9 cellular contexts compared by ENCODE assay signal in genomic region chr10:87213806-87214205, GRCh38. TPM values are rescaled to one million over a fixed set of nuclear protein-coding genes. Genes with fewer than 3 reads are reported as not detected.
DNase-seq lines count a peak whose midpoint lies in the region; ATAC-seq and TF ChIP-seq lines count a peak whose summit lies in the region.
"Not testable (repeated sequence)": the region's sequence is repeated elsewhere in the genome, so short reads cannot be mapped to it uniquely, and the experiment has no call there.
"Had no signal": no experiment of that assay in that cellular context is flagged by ENCODE, and none has a peak within 500 bp of the region (broad histone marks: within the 10 kb centered on the region; RNA-seq: fewer than 3 reads in every experiment).

No MANE protein-coding gene starts in this region.

- POLR2A ChIA-PET in Panc1 (lab: Charles Lee) = not testable (repeated sequence)

- H3K9ac ChIP-seq in BLaER1 treated with 17β-estradiol and CSF1 and Interleukin-3, amounts not matched to agents 10 nM and 100 nM = peak overlapping the region; percentile 23 to 87 (median 82); a peak in 21 of 22 replicates
- H3K9ac ChIP-seq in trophoblast cell (ENCODE audit: low read length) = not testable (repeated sequence)

- not testable (repeated sequence) for H3K14ac ChIP-seq in trophoblast cell (ENCODE audit: low read length)

- not testable (repeated sequence) for H4K20me1 ChIP-seq in BLaER1 treated with 17β-estradiol and CSF1 and Interleukin-3, amounts not matched to agents 10 nM and 100 nM

- H3K4me3 ChIP-seq in BLaER1 treated with 17β-estradiol and CSF1 and Interleukin-3, amounts not matched to agents 10 nM and 100 nM = peak overlapping the region in 9 of 10 experiments; percentile 5 to 49 (median 38); a peak in 12 of 20 replicates
- not testable (repeated sequence) for H3K4me3 ChIP-seq in Panc1 (ENCODE audit: low read depth in 2 of 2, low read length in 2 of 2); cardiac muscle cell; right cardiac atrium (ENCODE audit: low read length); trophoblast cell (ENCODE audit: low read depth, low read length)

- H3K4ac ChIP-seq in trophoblast cell (ENCODE audit: low read depth, low read length) = peak overlapping the region; percentile 19

- H3K27me3 Mint-ChIP-seq in effector memory CD8-positive, alpha-beta T cell = not testable (repeated sequence)

- not testable (repeated sequence) for H3K9me3 Mint-ChIP-seq in effector memory CD8-positive, alpha-beta T cell; stimulated activated effector memory CD8-positive, alpha-beta T cell treated with anti-CD3 and anti-CD28 coated beads, Interleukin-12 subunit alpha, Interleukin-12 subunit beta, amount 100 ng/mL, for 72 hours

- not testable (repeated sequence) for H2BK120ac ChIP-seq in trophoblast cell (ENCODE audit: insufficient read depth, low read length, poor library complexity)

- H3K4me1 ChIP-seq in BLaER1 treated with 17β-estradiol and CSF1 and Interleukin-3, amounts not matched to agents 10 nM and 100 nM = peaks cover 50 to 56% (median 54%) of the 10 kb centered on the region in 10 experiments
- H3K4me1 ChIP-seq in Panc1 (ENCODE audit: control insufficient read depth, insufficient read depth, low read length); cardiac muscle cell (ENCODE audit: low read depth); right cardiac atrium (ENCODE audit: control insufficient read depth, insufficient read depth, low read length); trophoblast cell (ENCODE audit: control insufficient read depth in 1 of 2, insufficient read depth in 2 of 2, low read length in 2 of 2): not testable (repeated sequence)

- H2BK12ac ChIP-seq in trophoblast cell (ENCODE audit: low read length) = not testable (repeated sequence)

- DNase-seq in Panc1 (ENCODE audit: low read depth, low spot score); effector memory CD8-positive, alpha-beta T cell; cardiac muscle cell (ENCODE audit: low read depth in 1 of 2, low spot score in 1 of 2); trophoblast cell; stimulated activated effector memory CD8-positive, alpha-beta T cell treated with anti-CD3 and anti-CD28 coated beads, Interleukin-12 subunit alpha, Interleukin-12 subunit beta, amount 100 ng/mL, for 72 hours (ENCODE audit: low spot score in 2 of 2): not testable (repeated sequence)
- DNase-seq in left cardiac atrium = peak; percentile 48
- DNase-seq in right cardiac atrium = peak; percentile 73 to 89 (median 87)

- BruUV-seq in Panc1 (replicated peaks; lab: Mats Ljungman, UMichigan) = not testable (repeated sequence)

- peak overlapping the region; percentile 61 for H3K18ac ChIP-seq in trophoblast cell (ENCODE audit: low read length)

- peak overlapping the region; percentile 15 for H4K91ac ChIP-seq in trophoblast cell (ENCODE audit: low read depth, low read length)

- not testable (repeated sequence) for H3K4me3 Mint-ChIP-seq in effector memory CD8-positive, alpha-beta T cell; stimulated activated effector memory CD8-positive, alpha-beta T cell treated with anti-CD3 and anti-CD28 coated beads, Interleukin-12 subunit alpha, Interleukin-12 subunit beta, amount 100 ng/mL, for 72 hours

- H2AK5ac ChIP-seq in trophoblast cell (ENCODE audit: low read length) = peak overlapping the region; percentile 59

- peak overlapping the region; percentile 76 to 95 (median 89) for H3K4me2 ChIP-seq in BLaER1 treated with 17β-estradiol and CSF1 and Interleukin-3, amounts not matched to agents 10 nM and 100 nM
- not testable (repeated sequence) for H3K4me2 ChIP-seq in trophoblast cell (ENCODE audit: low read length)

- peak overlapping the region; percentile 17 for H4K8ac ChIP-seq in trophoblast cell (ENCODE audit: low read depth, low read length)

- ATAC-seq in Panc1 (peak; percentile 19), left cardiac atrium (peak; percentile 72 to 89), right cardiac atrium (peak; percentile 76 to 84)
- not testable (repeated sequence) for ATAC-seq in effector memory CD8-positive, alpha-beta T cell (replicated peaks); stimulated activated effector memory CD8-positive, alpha-beta T cell treated with anti-CD3 and anti-CD28 coated beads, Interleukin-12 subunit alpha, Interleukin-12 subunit beta, amount 100 ng/mL, for 72 hours

- intact Hi-C loops in Panc1 (cut with micrococcal nuclease; ENCODE audit: unreplicated experiment); left cardiac atrium (cut with DNase I); right cardiac atrium (cut with DNase I): not testable (repeated sequence)

- CTCF ChIA-PET in Panc1 (lab: Charles Lee) = interaction anchor here (0.6 kb wide), 1 partner anchor 11 kb away, joined by 4 read pairs; no protein-coding TSS in a partner anchor

- not testable (repeated sequence) for H3K9me3 ChIP-seq in BLaER1 treated with 17β-estradiol and CSF1 and Interleukin-3, amounts not matched to agents 10 nM and 100 nM (replicated peaks in 1 of 11); Panc1 (ENCODE audit: control insufficient read depth, insufficient read depth, low read depth, low read length); cardiac muscle cell (ENCODE audit: low read depth); right cardiac atrium (ENCODE audit: control insufficient read depth, low read length); trophoblast cell (ENCODE audit: insufficient read depth, low read depth, low read length)

- TF ChIP-seq CTCF in Panc1 (IDR thresholded peaks at IDR 0.05); cardiac muscle cell (IDR thresholded peaks at IDR 0.05; ENCODE audit: low read depth, low read length): not testable (repeated sequence)

- H4K12ac ChIP-seq in trophoblast cell (ENCODE audit: low read depth, low read length) = not testable (repeated sequence)

- H3K27me3 ChIP-seq in BLaER1 treated with 17β-estradiol and CSF1 and Interleukin-3, amounts not matched to agents 10 nM and 100 nM; Panc1 (ENCODE audit: control insufficient read depth, insufficient read depth, low read length); cardiac muscle cell; right cardiac atrium (ENCODE audit: control insufficient read depth, insufficient read depth); trophoblast cell (ENCODE audit: insufficient read depth, low read length): not testable (repeated sequence)

- peak overlapping the region; percentile 3 to 87 for H3K27ac Mint-ChIP-seq in effector memory CD8-positive, alpha-beta T cell
- peak overlapping the region; percentile 56 for H3K27ac Mint-ChIP-seq in stimulated activated effector memory CD8-positive, alpha-beta T cell treated with anti-CD3 and anti-CD28 coated beads, Interleukin-12 subunit alpha, Interleukin-12 subunit beta, amount 100 ng/mL, for 72 hours

- not testable (repeated sequence) for H3K36me3 Mint-ChIP-seq in effector memory CD8-positive, alpha-beta T cell (ENCODE audit: insufficient read depth); stimulated activated effector memory CD8-positive, alpha-beta T cell treated with anti-CD3 and anti-CD28 coated beads, Interleukin-12 subunit alpha, Interleukin-12 subunit beta, amount 100 ng/mL, for 72 hours

- not testable (repeated sequence) for H3K79me1 ChIP-seq in trophoblast cell (ENCODE audit: low read length)

- not testable (repeated sequence) for H3K36me3 ChIP-seq in BLaER1 treated with 17β-estradiol and CSF1 and Interleukin-3, amounts not matched to agents 10 nM and 100 nM; Panc1 (ENCODE audit: control insufficient read depth, insufficient read depth, low read length); cardiac muscle cell; trophoblast cell (ENCODE audit: control insufficient read depth in 1 of 2, insufficient read depth in 2 of 2, low read length in 2 of 2)

- H3K79me2 ChIP-seq in trophoblast cell (ENCODE audit: control insufficient read depth, insufficient read depth, low read length, poor library complexity) = not testable (repeated sequence)

- not testable (repeated sequence) for H2BK5ac ChIP-seq in trophoblast cell (ENCODE audit: low read depth, low read length, poor library complexity)

- WGBS in right cardiac atrium = 60% methylated on average over 19 of the region's 21 CpGs
- WGBS in trophoblast cell (ENCODE audit: extremely low coverage, insufficient coverage, insufficient read length) = no CpG with 5 or more reads among the region's 21 CpGs

- H3K27ac ChIP-seq in BLaER1 treated with 17β-estradiol and CSF1 and Interleukin-3, amounts not matched to agents 10 nM and 100 nM = peak overlapping the region; percentile 67 to 96 (median 92); a peak in 21 of 22 replicates
- not testable (repeated sequence) for H3K27ac ChIP-seq in Panc1 (ENCODE audit: low read length); right cardiac atrium (ENCODE audit: low read length); trophoblast cell (ENCODE audit: low read depth, low read length)
- H3K27ac ChIP-seq in cardiac muscle cell = peak overlapping the region; percentile 64

- peaks cover 3 to 15% of the 10 kb centered on the region in 2 donors for H3K4me1 Mint-ChIP-seq in effector memory CD8-positive, alpha-beta T cell (ENCODE audit: low read depth in 2 of 2)
- peaks cover 16% of the 10 kb centered on the region for H3K4me1 Mint-ChIP-seq in stimulated activated effector memory CD8-positive, alpha-beta T cell treated with anti-CD3 and anti-CD28 coated beads, Interleukin-12 subunit alpha, Interleukin-12 subunit beta, amount 100 ng/mL, for 72 hours

- not testable (repeated sequence) for H3K23ac ChIP-seq in trophoblast cell (ENCODE audit: low read length)

- H2AFZ ChIP-seq in trophoblast cell (ENCODE audit: insufficient read depth, low read length, poor library complexity) = not testable (repeated sequence)

- in situ Hi-C loops in Panc1 (cut with HindIII; ENCODE audit: low pct_unique_long_range_greater_than_20kb, low sequenced_read_pairs) = not testable (repeated sequence)

RNA-seq across cellular contexts. Expression of gene NUTM2A, which starts 11.4 kb away (rescaled TPM):
- total RNA-seq in Panc1 (2021; ENCODE audit: unreplicated experiment) (0.21 TPM), cardiac muscle cell (3.0 and 5.6 TPM in 2 replicates), left cardiac atrium (1 to 10 TPM; 1.6 to 1.9 TPM), right cardiac atrium (1 to 10 TPM; 2.1 to 4.1 (median 2.5) TPM)
- polyA plus RNA-seq in Panc1 (2012; ENCODE audit: insufficient read length) = 1.0 TPM
- polyA plus RNA-seq in cardiac muscle cell (0.11 and 0.13 TPM in 2 replicates), right cardiac atrium (2.4 TPM)
- 0.81 and 0.83 TPM in 2 replicates for polyA plus RNA-seq in trophoblast cell (2013)
- total RNA-seq: H7 had no signal
